8 cellular contexts compared by ENCODE assay signal in the genomic region with DNA sequence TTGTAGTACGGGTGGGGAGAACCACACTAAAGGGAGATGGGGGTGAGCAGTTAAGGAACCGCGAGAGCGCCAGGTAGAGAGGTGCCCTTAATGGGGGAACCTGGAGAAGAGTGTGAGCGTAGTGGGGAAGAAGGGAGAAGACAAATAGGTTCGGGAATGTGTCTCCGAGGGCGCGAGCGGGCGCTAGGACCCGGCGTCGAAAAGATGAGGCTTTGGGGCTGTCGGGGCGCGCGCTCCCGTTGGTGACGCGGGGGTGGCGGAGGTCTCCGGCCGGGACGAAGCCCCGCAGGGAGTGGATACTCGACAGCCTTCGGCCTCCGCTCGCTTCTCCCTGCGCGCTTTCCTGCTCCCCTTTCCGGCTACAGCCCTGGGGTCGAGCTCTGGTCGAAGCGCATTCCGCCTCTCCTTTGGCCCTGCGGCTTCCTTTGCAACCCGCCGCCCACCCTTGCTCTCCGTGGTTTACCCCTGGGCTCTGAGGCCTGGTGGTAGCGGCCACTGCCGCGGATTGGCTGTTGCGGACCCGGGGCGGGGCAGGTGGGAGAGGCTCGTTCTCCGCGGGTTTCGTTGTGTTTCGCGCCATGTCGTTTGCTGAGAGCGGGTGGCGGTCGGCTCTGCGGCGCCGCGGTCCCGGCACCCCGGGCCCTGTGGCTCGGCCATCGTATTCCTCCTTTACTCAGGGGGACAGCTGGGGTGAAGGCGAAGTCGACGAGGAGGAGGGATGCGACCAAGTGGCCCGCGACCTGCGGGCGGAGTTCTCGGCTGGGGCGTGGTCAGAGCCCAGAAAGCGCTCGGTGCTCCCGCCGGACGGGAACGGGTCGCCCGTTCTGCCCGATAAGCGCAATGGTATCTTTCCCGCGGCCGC. TPM values are rescaled to one million over a fixed set of nuclear protein-coding genes. Genes with fewer than 3 reads are reported as not detected.
DNase-seq lines count a peak whose midpoint lies in the region; ATAC-seq, FAIRE-seq and TF ChIP-seq lines count a peak whose summit lies in the region.

ARL6IP6 (plus strand) TSS at position 574 of the 862 bp plus-strand sequence; CDS start at position 579, 5 bp downstream.

- H3K36me3 ChIP-seq in ovary (no peaks in the 10 kb centered on the region), thymus (ENCODE audit: control insufficient read depth, insufficient read depth) (no peaks in the 10 kb centered on the region)

- DNase-seq in GM12891 (ENCODE audit: insufficient read length, low spot score): peak; percentile 55
- DNase-seq in NCI-H1417 treated with DMSO at 0.1 percent for 48 hours (lab: John Stamatoyannopoulos, UW): peak; percentile 72
- peak; percentile 81 to 85 for DNase-seq in SW 1271 (lab: John Stamatoyannopoulos, UW)
- peak; percentile 86 for DNase-seq in activated naive CD8-positive, alpha-beta T cell treated with anti-CD3 and anti-CD28 coated beads, Interleukin-2, amount 50 U/mL, for 16 hours (ENCODE audit: low read depth, low spot score)
- peak; percentile 91 to 99 (median 97) for DNase-seq in head of caudate nucleus
- DNase-seq in ovary: peak; percentile 89 to 93 (median 90)

- H3K27ac ChIP-seq in ovary (peak within 1 kb of the TSS; percentile 92 to 94), thymus (ENCODE audit: low read depth) (peak within 1 kb of the TSS; percentile 95)

- no peak for TF ChIP-seq EP300 in ovary (IDR thresholded peaks at IDR 0.05)

- ATAC-seq in HG02798 (IDR thresholded peaks at IDR 0.05; ENCODE audit: poor library complexity, unreplicated experiment): peak; percentile 73

- H3K9me3 ChIP-seq in ovary (no peaks in the 10 kb centered on the region), thymus (ENCODE audit: control insufficient read depth) (no peaks in the 10 kb centered on the region)

- peak; percentile 79 for TF ChIP-seq POLR2A in GM12891 (IDR thresholded peaks at IDR 0.05; ENCODE audit: low read depth, low read length)
- TF ChIP-seq POLR2A in ovary (IDR thresholded peaks at IDR 0.05): peak; percentile 65

- 0 to 1% (median 1%) methylated on average over 70 to 88 of the region's 88 CpGs for WGBS in ovary, 3 donors
- WGBS in thymus: under 1% methylated on average over 88 of the region's 88 CpGs

- H3K4me3 ChIP-seq in ovary (peak within 1 kb of the TSS; percentile 96), thymus (ENCODE audit: low read length) (peak within 1 kb of the TSS; percentile 98)

- peaks cover 5% of the 10 kb centered on the region for H3K4me1 ChIP-seq in ovary (ENCODE audit: insufficient read depth)
- peaks cover 17% of the 10 kb centered on the region for H3K4me1 ChIP-seq in thymus (ENCODE audit: control insufficient read depth, insufficient read depth, low read length)

- intact Hi-C loops in head of caudate nucleus (cut with DNase I): loop anchor here (5.0 to 10.0 kb wide), 2 partner anchors 381 to 543 kb away; partner anchors contain the start of genes FMNL2 and STAM2
- intact Hi-C loops in ovary (cut with DNase I): loop anchor here in 1 of 4 donors (5.0 kb wide), 1 partner anchor 541 kb away; the partner anchor contains the start of gene STAM2

- TF ChIP-seq CTCF in ovary (IDR thresholded peaks at IDR 0.05): no peak

- no peak for FAIRE-seq in GM12891 (lab: Jason Lieb, UNC)

- no peaks in the 10 kb centered on the region for H3K27me3 ChIP-seq in ovary
- no peaks in the 10 kb centered on the region for H3K27me3 ChIP-seq in thymus (ENCODE audit: control insufficient read depth, insufficient read depth)

TF ChIP-seq in GM12891, 5 proteins besides CTCF, POLR2A, EP300 and RAD21:
- TF ChIP-seq POU2F2 (IDR thresholded peaks at IDR 0.05; ENCODE audit: low read depth, low read length) (peak; percentile 44; the same call in 1 of the 2 replicates), POLR2AphosphoS5 (IDR thresholded peaks at IDR 0.05; ENCODE audit: low read depth, low read length) (peak; percentile 71), PAX5 (IDR thresholded peaks at IDR 0.05; ENCODE audit: insufficient read depth, low read length, severe bottlenecking) (no peak), TAF1 (IDR thresholded peaks at IDR 0.05; ENCODE audit: low read depth, low read length) (peak; percentile 79), SPI1 (IDR thresholded peaks at IDR 0.05; ENCODE audit: low read depth, low read length) (no peak)

RNA-seq across cellular contexts. Expression of gene ARL6IP6, which starts in this region (rescaled TPM):
- 9.0 TPM for polyA plus RNA-seq in GM12891 (2012; ENCODE audit: low read depth, missing spikeins)
- 10 to 100 TPM; 11.1 to 38.6 (median 14.4) TPM for total RNA-seq in ovary
- polyA plus RNA-seq in ovary (10 to 100 TPM; 13.2 to 18.3 TPM), thymus (19.5 TPM)

Comparison
In these comparisons a context has a peak if more than half of its experiments do, and no peak if none do; other contexts are left out.
1. Peak in every context shown above with its lines: DNase-seq, ATAC-seq, H3K4me3 ChIP-seq and H3K27ac ChIP-seq.